20 cellular contexts compared by ENCODE assay signal in the genomic region with DNA sequence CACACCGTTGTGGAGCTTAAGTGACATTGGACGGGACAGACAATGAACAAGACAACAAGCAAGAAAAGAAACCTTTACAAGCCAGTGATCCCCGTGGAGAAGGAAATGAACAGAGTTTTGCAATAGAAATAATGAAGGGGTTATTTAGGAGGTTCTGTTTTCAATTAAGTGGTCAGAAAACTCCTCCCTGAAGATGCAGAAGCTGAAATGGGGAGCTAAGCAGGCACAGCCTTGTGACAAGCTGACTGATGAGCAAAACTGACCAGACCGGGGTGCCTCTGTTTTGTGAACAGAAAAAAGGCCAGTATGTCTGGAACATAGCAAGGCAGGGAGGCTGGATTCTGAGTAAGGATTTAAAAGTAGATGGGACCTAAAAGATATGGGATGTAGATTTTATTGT.
A peak's percentile ranks its signal among the peaks of the same experiment; 100 is the strongest.
DNase-seq lines count a peak whose midpoint lies in the region; ATAC-seq, FAIRE-seq and TF ChIP-seq lines count a peak whose summit lies in the region.
"Had no signal": no experiment of that assay in that cellular context is flagged by ENCODE, and none has a peak within 500 bp of the region (broad histone marks: within the 10 kb centered on the region; RNA-seq: fewer than 3 reads in every experiment).

No MANE protein-coding gene starts in this region.

- no peaks in the 10 kb centered on the region for H3K27me3 ChIP-seq in GM12878 (replicated peaks in 1 of 2; ENCODE audit: control insufficient read depth in 2 of 2, insufficient read depth in 2 of 2, low read length in 1 of 2)
- no peaks in the 10 kb centered on the region for H3K27me3 ChIP-seq in smooth muscle cell (ENCODE audit: low read depth)
- H3K27me3 ChIP-seq: BLaER1 had no signal

- BruUV-seq in GM12878 (replicated peaks; lab: Mats Ljungman, UMichigan): no TSS peak

- WGBS in GM12878 (ENCODE audit: insufficient coverage, insufficient replicate concordance, low lambda C conversion rate, missing lambda C conversion rate): 4% methylated on average over 4 of the region's 4 CpGs
- WGBS in smooth muscle cell (ENCODE audit: low lambda C conversion rate): 29% methylated on average over 4 of the region's 4 CpGs

- no peak for TF ChIP-seq POLR2A in GM12878 (IDR thresholded peaks at IDR 0.05; ENCODE audit: low read depth, low read length)

- H2AFZ ChIP-seq in GM12878 (ENCODE audit: control insufficient read depth, low read depth, low read length) (no peak overlapping the region), smooth muscle cell (ENCODE audit: low read depth) (peak overlapping the region; percentile 12)

- DNase-seq in NOMO-1 (lab: John Stamatoyannopoulos, UW; ENCODE audit: unreplicated experiment in 2 of 2) (peak; percentile 23 to 33), NOMO-1 treated with dmso at 0.1 percent for 144 hours (lab: John Stamatoyannopoulos, UW; ENCODE audit: unreplicated experiment) (no peak), HTR-8/SVneo (ENCODE audit: insufficient read length, low spot score) (no peak), GM12878 (ENCODE audit: low read depth, low spot score) (no peak), smooth muscle cell (lab: John Stamatoyannopoulos, UW; ENCODE audit: unreplicated experiment) (no peak), NK-92 (lab: John Stamatoyannopoulos, UW; ENCODE audit: unreplicated experiment) (no peak), NCI-H146 treated with DMSO at 0.1 percent for 48 hours (lab: John Stamatoyannopoulos, UW; ENCODE audit: unreplicated experiment) (no peak)
- DNase-seq in activated CD4-positive, alpha-beta T cell treated with anti-CD3 and anti-CD28 coated beads for 48 hours: no peak
- DNase-seq: AML-193; CD4-positive, alpha-beta memory T cell; DMS153; DMS79; GDM1; GOT3; H9; IMR-90 had no signal

- CTCF ChIA-PET in GM12878 (lab: Yijun Ruan, JAX): no interaction called here

- H3K4me1 ChIP-seq in GM12878 (ENCODE audit: control insufficient read depth, insufficient read depth, low read length) (no peaks in the 10 kb centered on the region), smooth muscle cell (ENCODE audit: low read depth) (no peaks in the 10 kb centered on the region)
- H3K4me1 ChIP-seq: A549, BLaER1 had no signal

- H3K27ac ChIP-seq in GM12878 (ENCODE audit: control insufficient read depth, insufficient read depth) (no peak overlapping the region), smooth muscle cell (ENCODE audit: low read depth) (no peak overlapping the region)
- H3K27ac ChIP-seq: 22Rv1, A549, BLaER1, HL-60 had no signal

- H3K79me2 ChIP-seq in GM12878 (ENCODE audit: control insufficient read depth, insufficient read depth, low read length): no peaks in the 10 kb centered on the region
- no peaks in the 10 kb centered on the region for H3K79me2 ChIP-seq in smooth muscle cell (ENCODE audit: low read depth)

- no peak for ATAC-seq in GM12878
- ATAC-seq: A549 had no signal

- H3K4me2 ChIP-seq in GM12878 (ENCODE audit: control insufficient read depth, insufficient read depth) (no peak overlapping the region), smooth muscle cell (no peak overlapping the region)
- H3K4me2 ChIP-seq: A549, BLaER1 had no signal

- RAD21 ChIA-PET in GM12878 (lab: Charles Lee; ENCODE audit: unreplicated experiment): no interaction called here

- in situ Hi-C loops in GM12878 (cut with MboI): no loop called here

- intact Hi-C loops in GM12878 (cut with micrococcal nuclease; ENCODE audit: unreplicated experiment): no loop called here

- H3K36me3 ChIP-seq in GM12878 (ENCODE audit: control insufficient read depth in 2 of 2, insufficient read depth in 2 of 2, low read length in 1 of 2) (no peaks in the 10 kb centered on the region), smooth muscle cell (ENCODE audit: low read depth) (no peaks in the 10 kb centered on the region)
- H3K36me3 ChIP-seq: BLaER1 had no signal

- TF ChIP-seq CTCF in GM12878 (IDR thresholded peaks at IDR 0.05 in 2 of 3, conservative IDR thresholded peaks at IDR 0.05 in 1 of 3; ENCODE audit: control insufficient read depth in 2 of 3, extremely low read depth in 1 of 3, insufficient read depth in 1 of 3, low read depth in 3 of 3, low read length in 3 of 3) (no peak), smooth muscle cell (IDR thresholded peaks at IDR 0.05; ENCODE audit: borderline replicate concordance, insufficient read depth, poor library complexity, severe bottlenecking) (no peak)

- H3K9ac ChIP-seq in GM12878 (ENCODE audit: control insufficient read depth, insufficient read depth, low read length): no peak overlapping the region
- no peak overlapping the region for H3K9ac ChIP-seq in smooth muscle cell (ENCODE audit: low read depth)
- H3K9ac ChIP-seq: BLaER1 had no signal

- POLR2A ChIA-PET in GM12878 (lab: Charles Lee): no interaction called here

- no peaks in the 10 kb centered on the region for H3F3A ChIP-seq in smooth muscle cell (ENCODE audit: low read depth)

- no peaks in the 10 kb centered on the region for H4K20me1 ChIP-seq in GM12878 (ENCODE audit: control insufficient read depth, insufficient read depth)
- no peaks in the 10 kb centered on the region for H4K20me1 ChIP-seq in smooth muscle cell (ENCODE audit: low read depth)
- H4K20me1 ChIP-seq: BLaER1 had no signal

- no peak for TF ChIP-seq EP300 in GM12878 (IDR thresholded peaks at IDR 0.05; ENCODE audit: borderline replicate concordance in 1 of 2, control insufficient read depth in 1 of 2, low read depth in 2 of 2, low read length in 2 of 2)

- no peaks in the 10 kb centered on the region for H3K9me3 ChIP-seq in GM12878 (replicated peaks; ENCODE audit: control insufficient read depth, insufficient read depth, low read length)
- no peaks in the 10 kb centered on the region for H3K9me3 ChIP-seq in smooth muscle cell (replicated peaks; ENCODE audit: low read depth)
- H3K9me3 ChIP-seq: A549, BLaER1 had no signal

- SMC1A ChIA-PET in GM12878 (lab: Charles Lee; ENCODE audit: uncharacterized antibody, unreplicated experiment): no interaction called here

- H3K4me3 ChIP-seq in GM12878: no peak overlapping the region
- no peak overlapping the region for H3K4me3 ChIP-seq in smooth muscle cell
- H3K4me3 ChIP-seq: A549, BLaER1 had no signal

- peak; percentile 13 for FAIRE-seq in HTR-8/SVneo (lab: Jason Lieb, UNC)
- FAIRE-seq in GM12878 (lab: Jason Lieb, UNC): peak; percentile 23
- FAIRE-seq: A549 had no signal

- TF ChIP-seq RAD21 in GM12878 (IDR thresholded peaks at IDR 0.05; ENCODE audit: insufficient read depth, low read depth, low read length): no peak

TF ChIP-seq in GM12878, 131 proteins besides CTCF, POLR2A, EP300 and RAD21 (continues in another document):
- TF ChIP-seq EGR1 (IDR thresholded peaks at IDR 0.05; ENCODE audit: borderline replicate concordance in 1 of 2, low read depth in 2 of 2, low read length in 2 of 2): no peak
- TF ChIP-seq, protein P1, sequence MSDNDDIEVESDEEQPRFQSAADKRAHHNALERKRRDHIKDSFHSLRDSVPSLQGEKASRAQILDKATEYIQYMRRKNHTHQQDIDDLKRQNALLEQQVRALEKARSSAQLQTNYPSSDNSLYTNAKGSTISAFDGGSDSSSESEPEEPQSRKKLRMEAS (IDR thresholded peaks at IDR 0.05; ENCODE audit: low read depth, low read length): no peak
- TF ChIP-seq, protein P2, sequence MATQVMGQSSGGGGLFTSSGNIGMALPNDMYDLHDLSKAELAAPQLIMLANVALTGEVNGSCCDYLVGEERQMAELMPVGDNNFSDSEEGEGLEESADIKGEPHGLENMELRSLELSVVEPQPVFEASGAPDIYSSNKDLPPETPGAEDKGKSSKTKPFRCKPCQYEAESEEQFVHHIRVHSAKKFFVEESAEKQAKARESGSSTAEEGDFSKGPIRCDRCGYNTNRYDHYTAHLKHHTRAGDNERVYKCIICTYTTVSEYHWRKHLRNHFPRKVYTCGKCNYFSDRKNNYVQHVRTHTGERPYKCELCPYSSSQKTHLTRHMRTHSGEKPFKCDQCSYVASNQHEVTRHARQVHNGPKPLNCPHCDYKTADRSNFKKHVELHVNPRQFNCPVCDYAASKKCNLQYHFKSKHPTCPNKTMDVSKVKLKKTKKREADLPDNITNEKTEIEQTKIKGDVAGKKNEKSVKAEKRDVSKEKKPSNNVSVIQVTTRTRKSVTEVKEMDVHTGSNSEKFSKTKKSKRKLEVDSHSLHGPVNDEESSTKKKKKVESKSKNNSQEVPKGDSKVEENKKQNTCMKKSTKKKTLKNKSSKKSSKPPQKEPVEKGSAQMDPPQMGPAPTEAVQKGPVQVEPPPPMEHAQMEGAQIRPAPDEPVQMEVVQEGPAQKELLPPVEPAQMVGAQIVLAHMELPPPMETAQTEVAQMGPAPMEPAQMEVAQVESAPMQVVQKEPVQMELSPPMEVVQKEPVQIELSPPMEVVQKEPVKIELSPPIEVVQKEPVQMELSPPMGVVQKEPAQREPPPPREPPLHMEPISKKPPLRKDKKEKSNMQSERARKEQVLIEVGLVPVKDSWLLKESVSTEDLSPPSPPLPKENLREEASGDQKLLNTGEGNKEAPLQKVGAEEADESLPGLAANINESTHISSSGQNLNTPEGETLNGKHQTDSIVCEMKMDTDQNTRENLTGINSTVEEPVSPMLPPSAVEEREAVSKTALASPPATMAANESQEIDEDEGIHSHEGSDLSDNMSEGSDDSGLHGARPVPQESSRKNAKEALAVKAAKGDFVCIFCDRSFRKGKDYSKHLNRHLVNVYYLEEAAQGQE (IDR thresholded peaks at IDR 0.05; ENCODE audit: low read depth, low read length): no peak
- no peak for TF ChIP-seq LARP7 (IDR thresholded peaks at IDR 0.05)
- TF ChIP-seq, protein P3, sequence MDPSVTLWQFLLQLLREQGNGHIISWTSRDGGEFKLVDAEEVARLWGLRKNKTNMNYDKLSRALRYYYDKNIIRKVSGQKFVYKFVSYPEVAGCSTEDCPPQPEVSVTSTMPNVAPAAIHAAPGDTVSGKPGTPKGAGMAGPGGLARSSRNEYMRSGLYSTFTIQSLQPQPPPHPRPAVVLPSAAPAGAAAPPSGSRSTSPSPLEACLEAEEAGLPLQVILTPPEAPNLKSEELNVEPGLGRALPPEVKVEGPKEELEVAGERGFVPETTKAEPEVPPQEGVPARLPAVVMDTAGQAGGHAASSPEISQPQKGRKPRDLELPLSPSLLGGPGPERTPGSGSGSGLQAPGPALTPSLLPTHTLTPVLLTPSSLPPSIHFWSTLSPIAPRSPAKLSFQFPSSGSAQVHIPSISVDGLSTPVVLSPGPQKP (IDR thresholded peaks at IDR 0.05; ENCODE audit: low read depth, low read length): no peak
- TF ChIP-seq ZNF384 (IDR thresholded peaks at IDR 0.05; ENCODE audit: borderline replicate concordance, low read depth, low read length): no peak
- TF ChIP-seq BHLHE40 (IDR thresholded peaks at IDR 0.05; ENCODE audit: borderline replicate concordance in 1 of 2, low read depth in 2 of 2, low read length in 1 of 2): no peak
- TF ChIP-seq POLR2AphosphoS2 (IDR thresholded peaks at IDR 0.05; ENCODE audit: low read depth, low read length): no peak

Comparison
In these comparisons a context has a peak if more than half of its experiments do, and no peak if none do; other contexts are left out.
1. DNase-seq: peak in NOMO-1 (2 of 2); none in NOMO-1 treated with dmso at 0.1 percent for 144 hours (single experiment), HTR-8/SVneo (single experiment), GM12878 (single experiment), smooth muscle cell (single experiment), activated CD4-positive, alpha-beta T cell treated with anti-CD3 and anti-CD28 coated beads for 48 hours (single experiment), NK-92 (single experiment) and NCI-H146 treated with DMSO at 0.1 percent for 48 hours (single experiment).